ENCODE assay signal across 9 cellular contexts in the genomic region with DNA sequence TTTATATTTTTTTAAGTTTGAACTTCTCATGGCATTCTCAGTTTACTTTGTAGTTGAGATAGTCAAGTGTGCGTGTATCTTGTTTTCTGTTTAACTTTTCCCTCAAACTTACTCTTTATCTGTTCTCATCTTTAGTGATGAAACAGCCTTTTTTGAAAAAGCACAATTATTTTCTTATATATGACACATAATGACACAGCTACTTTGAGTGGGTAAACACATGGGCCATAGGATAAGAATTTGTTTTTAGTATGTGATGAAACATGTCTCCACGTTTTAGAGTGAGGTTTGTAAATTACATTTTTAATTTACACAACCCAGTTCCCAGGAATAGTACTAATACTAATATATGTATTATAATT. TPM values are rescaled to one million over a fixed set of nuclear protein-coding genes. Genes with fewer than 3 reads are reported as not detected.
DNase-seq lines count a peak whose midpoint lies in the region; ATAC-seq and TF ChIP-seq lines count a peak whose summit lies in the region.
"Had no signal": no experiment of that assay in that cellular context is flagged by ENCODE, and none has a peak within 500 bp of the region (broad histone marks: within the 10 kb centered on the region; RNA-seq: fewer than 3 reads in every experiment).

No MANE protein-coding gene starts in this region.

- in situ Hi-C loops in HAP-1 (cut with MboI; ENCODE audit: low sequenced_read_pairs) = no loop called here

- no peaks in the 10 kb centered on the region for H3K9me3 ChIP-seq in HAP-1
- no peaks in the 10 kb centered on the region for H3K9me3 ChIP-seq in skeletal muscle tissue (ENCODE audit: control insufficient read depth in 3 of 3, low read length in 3 of 3)
- H3K9me3 ChIP-seq: colonic mucosa had no signal

- H3K36me3 ChIP-seq in HAP-1 (replicated peaks) (no peaks in the 10 kb centered on the region), skeletal muscle tissue (ENCODE audit: control insufficient read depth in 3 of 3, insufficient read depth in 3 of 3, low read length in 3 of 3) (no peaks in the 10 kb centered on the region)
- H3K36me3 ChIP-seq: colonic mucosa had no signal

- H3K27ac ChIP-seq in skeletal muscle tissue (ENCODE audit: low read depth, low read length) = no peak overlapping the region
- H3K27ac ChIP-seq: colonic mucosa had no signal

- H3K9ac ChIP-seq in skeletal muscle tissue (ENCODE audit: low read depth in 1 of 3, low read length in 3 of 3) = peak overlapping the region in 2 of 3 donors; percentile 17 to 34

- DNase-seq in HAP-1 (ENCODE audit: low spot score in 2 of 2) (no peak), fibroblast of the aortic adventitia (ENCODE audit: low read depth) (peak; percentile 34), NOMO-1 treated with dmso at 0.1 percent for 144 hours (lab: John Stamatoyannopoulos, UW; ENCODE audit: unreplicated experiment) (no peak)
- no peak for DNase-seq in activated effector memory CD4-positive, alpha-beta T cell treated with anti-CD3 and anti-CD28 coated beads, Interleukin-2, amount 50 U/mL, for 16 hours
- DNase-seq in activated CD4-positive, CD25-positive, alpha-beta regulatory T cell (lab: John Stamatoyannopoulos, UW) = no peak
- DNase-seq: colonic mucosa had no signal

- H3K4me1 ChIP-seq in HAP-1 (peaks cover 38% of the 10 kb centered on the region), skeletal muscle tissue (ENCODE audit: control insufficient read depth in 3 of 3, insufficient read depth in 3 of 3, low read length in 3 of 3) (peaks cover 0 to 9% (median 8%) of the 10 kb centered on the region in 3 donors)
- H3K4me1 ChIP-seq: colonic mucosa had no signal

- no peaks in the 10 kb centered on the region for H3K27me3 ChIP-seq in HAP-1 (ENCODE audit: low read depth)
- H3K27me3 ChIP-seq in skeletal muscle tissue (ENCODE audit: control insufficient read depth in 3 of 3, insufficient read depth in 3 of 3, low read length in 3 of 3) = no peaks in the 10 kb centered on the region
- H3K27me3 ChIP-seq: colonic mucosa had no signal

- ATAC-seq in GM19328 (IDR thresholded peaks at IDR 0.05; ENCODE audit: unreplicated experiment) = no peak

- H3K4me3 ChIP-seq in HAP-1 = peak overlapping the region; percentile 79
- peak overlapping the region; percentile 89 for H3K4me3 ChIP-seq in WI38 (ENCODE audit: low read depth, low read length)
- peak overlapping the region; percentile 93 for H3K4me3 ChIP-seq in fibroblast of the aortic adventitia (ENCODE audit: low read depth, low read length)
- H3K4me3 ChIP-seq in skeletal muscle tissue (ENCODE audit: low read length in 3 of 3) = no peak overlapping the region

- no peak for TF ChIP-seq CTCF in WI38 (IDR thresholded peaks at IDR 0.05; ENCODE audit: low read depth, low read length)
- TF ChIP-seq CTCF in fibroblast of the aortic adventitia (IDR thresholded peaks at IDR 0.05; ENCODE audit: insufficient read depth, low read length) = no peak

RNA-seq across cellular contexts. Expression of gene DIPK2A, which starts 3.2 kb away (rescaled TPM):
- 51.0 and 162 TPM in 2 replicates for total RNA-seq in fibroblast of the aortic adventitia (ENCODE audit: low replicate concordance)
- 36.0 TPM for total RNA-seq in skeletal muscle tissue

Comparison
In these comparisons a context has a peak if more than half of its experiments do, and no peak if none do; other contexts are left out.
1. H3K4me3 ChIP-seq: peak in HAP-1 (single experiment), WI38 (single experiment) and fibroblast of the aortic adventitia (single experiment); none in skeletal muscle tissue (0 of 3).